In genomic region chr12:109097435-109098141, GRCh38 we compare ENCODE assay signal across 8 cellular contexts. TPM values are rescaled to one million over a fixed set of nuclear protein-coding genes. Genes with fewer than 3 reads are reported as not detected.
DNase-seq lines count a peak whose midpoint lies in the region; ATAC-seq and TF ChIP-seq lines count a peak whose summit lies in the region.

UNG (plus strand) TSS chr12:109097597; CDS start chr12:109097680, 83 bp downstream.

- H3K9me3 Mint-ChIP-seq in activated naive CD4-positive, alpha-beta T cell treated with anti-CD3 and anti-CD28 coated beads, Interleukin-2, amount 50 U/mL, for 72 hours = no peaks in the 10 kb centered on the region

- POLR2A ChIA-PET in GM10248 (lab: Yijun Ruan, JAX) = interaction anchor here (0.6 kb wide), 1 partner anchor 462 kb away, joined by 7 read pairs; no protein-coding TSS in a partner anchor

- peak within 1 kb of the TSS; percentile 60 for H3K27ac ChIP-seq in temporal lobe (ENCODE audit: low read depth, low read length)

- TF ChIP-seq CTCF in GM10248 (IDR thresholded peaks at IDR 0.05; ENCODE audit: control extremely low read depth, extremely low read depth, low read depth, missing control alignments) = no peak
- no peak for TF ChIP-seq CTCF in omental fat pad (IDR thresholded peaks at IDR 0.05)

- peak; percentile 99 for DNase-seq in GM10248 (ENCODE audit: extremely low spot score)
- DNase-seq in NCI-H1105 treated with DMSO at 0.1 percent for 48 hours (lab: John Stamatoyannopoulos, UW) = peak; percentile 94
- peak; percentile 61 for DNase-seq in SKM-1 treated with dmso at 0.1 percent for 144 hours (lab: John Stamatoyannopoulos, UW; ENCODE audit: unreplicated experiment)
- peak; percentile 95 to 96 for DNase-seq in activated naive CD4-positive, alpha-beta T cell treated with anti-CD3 and anti-CD28 coated beads, Interleukin-2, amount 50 U/mL, for 72 hours (ENCODE audit: low spot score in 2 of 2)
- DNase-seq in glomerular endothelial cell (ENCODE audit: extremely low read depth, low read depth, low spot score) = no peak
- peak; percentile 97 for DNase-seq in omental fat pad (ENCODE audit: low spot score)

- CTCF ChIA-PET in GM10248 (lab: Yijun Ruan, JAX) = interaction anchor here (1.1 to 1.3 kb wide), 3 partner anchors 10 to 15 kb away, joined by 3 to 5 read pairs (median 4); no protein-coding TSS in a partner anchor

- ATAC-seq in HG02642 (IDR thresholded peaks at IDR 0.05; ENCODE audit: poor library complexity, unreplicated experiment) = peak; percentile 93
- ATAC-seq in activated naive CD4-positive, alpha-beta T cell treated with anti-CD3 and anti-CD28 coated beads, Interleukin-2, amount 50 U/mL, for 72 hours = peak; percentile 90 to 91
- ATAC-seq in omental fat pad (ENCODE audit: low FRiP score) = peak; percentile 84

- peaks cover 31 to 32% of the 10 kb centered on the region in 2 donors for H3K36me3 Mint-ChIP-seq in activated naive CD4-positive, alpha-beta T cell treated with anti-CD3 and anti-CD28 coated beads, Interleukin-2, amount 50 U/mL, for 72 hours

- H3K27ac Mint-ChIP-seq in activated naive CD4-positive, alpha-beta T cell treated with anti-CD3 and anti-CD28 coated beads, Interleukin-2, amount 50 U/mL, for 72 hours = peak within 1 kb of the TSS; percentile 89

RNA-seq across cellular contexts. Expression of gene UNG, which starts in this region (rescaled TPM):
- total RNA-seq in activated naive CD4-positive, alpha-beta T cell treated with anti-CD3 and anti-CD28 coated beads, Interleukin-2, amount 50 U/mL, for 72 hours = 10 to 100 TPM; 49.3 to 74.9 TPM
- total RNA-seq in glomerular endothelial cell (27.6 and 40.8 TPM in 2 replicates), omental fat pad (10 to 100 TPM; 13.9 to 52.8 (median 33.6) TPM), temporal lobe (21.1 TPM)
